15 cellular contexts compared by ENCODE assay signal in the genomic region with DNA sequence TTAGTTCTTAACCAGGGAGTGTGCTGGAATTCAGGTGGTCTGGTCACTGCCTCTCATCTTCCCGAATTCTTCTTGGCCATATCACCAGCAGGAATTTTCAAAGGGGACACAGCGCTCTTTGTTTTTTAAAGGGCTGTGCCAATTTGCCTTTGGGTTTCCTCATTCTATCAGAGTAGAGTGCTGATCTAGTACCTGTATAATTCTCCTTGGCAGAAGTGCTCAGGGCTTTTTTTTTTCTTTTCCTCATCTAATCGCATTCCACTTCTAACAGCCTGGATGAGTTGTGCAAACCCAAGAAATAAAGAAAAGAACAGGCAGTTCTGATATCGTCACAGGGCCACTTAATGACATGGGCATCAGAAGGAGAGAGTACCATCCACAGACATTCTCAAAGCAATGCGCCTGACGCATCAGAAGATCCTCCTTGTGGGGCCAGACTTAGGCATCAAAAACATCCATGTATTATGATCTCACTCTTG.
DNase-seq lines count a peak whose midpoint lies in the region; ATAC-seq and TF ChIP-seq lines count a peak whose summit lies in the region.
"Had no signal": no experiment of that assay in that cellular context is flagged by ENCODE, and none has a peak within 500 bp of the region (broad histone marks: within the 10 kb centered on the region; RNA-seq: fewer than 3 reads in every experiment).

No MANE protein-coding gene starts in this region.

- peaks cover 0 to 3% of the 10 kb centered on the region in 2 donors for H3K4me1 ChIP-seq in breast epithelium
- H3K4me1 ChIP-seq in naive thymus-derived CD4-positive, alpha-beta T cell (ENCODE audit: control insufficient read depth in 2 of 2, insufficient read depth in 2 of 2, low read length in 2 of 2): no peaks in the 10 kb centered on the region

- H3K27ac ChIP-seq in breast epithelium: peak overlapping the region; percentile 97
- no peak overlapping the region for H3K27ac ChIP-seq in naive thymus-derived CD4-positive, alpha-beta T cell (ENCODE audit: low read depth, low read length)
- H3K27ac ChIP-seq: SJCRH30, WERI-Rb-1 had no signal

- H3K27me3 Mint-ChIP-seq in activated T-cell treated with anti-CD3 and anti-CD28 coated beads, Interleukin-2, amount 50 U/mL, for 72 hours (ENCODE audit: low read depth): peaks cover 4% of the 10 kb centered on the region
- H3K27me3 Mint-ChIP-seq in activated T-cell treated with anti-CD3 and anti-CD28 coated beads, Interleukin-2, amount 50 U/mL, for 4 hours (ENCODE audit: low read depth): peaks cover 2% of the 10 kb centered on the region
- H3K27me3 Mint-ChIP-seq in mesothelial cell of epicardium (ENCODE audit: low read depth) (peaks cover 2% of the 10 kb centered on the region), nephron progenitor cell (ENCODE audit: low read depth, poor library complexity) (peaks cover 23% of the 10 kb centered on the region)
- H3K27me3 Mint-ChIP-seq in naive thymus-derived CD4-positive, alpha-beta T cell: peaks cover 0 to 12% (median 4%) of the 10 kb centered on the region in 5 donors
- peaks cover 7 to 9% of the 10 kb centered on the region in 2 donors for H3K27me3 Mint-ChIP-seq in natural killer cell treated with Interleukin-12 subunit alpha and Interleukin-12 subunit beta and Interleukin-15 and Interleukin-18, amount 100 ng/mL, for 72 hours

- TF ChIP-seq CTCF in breast epithelium (IDR thresholded peaks at IDR 0.05): no peak
- no peak for TF ChIP-seq CTCF in mesothelial cell of epicardium (IDR thresholded peaks at IDR 0.05; ENCODE audit: unreplicated experiment)
- no peak for TF ChIP-seq CTCF in nephron progenitor cell (IDR thresholded peaks at IDR 0.05)

- ATAC-seq in activated T-cell treated with anti-CD3 and anti-CD28 coated beads, Interleukin-2, amount 50 U/mL, for 72 hours (replicated peaks in 1 of 2): no peak
- no peak for ATAC-seq in activated T-cell treated with anti-CD3 and anti-CD28 coated beads, Interleukin-2, amount 50 U/mL, for 4 hours
- ATAC-seq in naive thymus-derived CD4-positive, alpha-beta T cell: no peak
- no peak for ATAC-seq in natural killer cell treated with Interleukin-12 subunit alpha and Interleukin-12 subunit beta and Interleukin-15 and Interleukin-18, amount 100 ng/mL, for 72 hours
- ATAC-seq: activated naive CD8-positive, alpha-beta T cell treated with anti-CD3 and anti-CD28 coated beads, Interleukin-2, amount 50 U/mL, for 24 hours; naive thymus-derived CD8-positive, alpha-beta T cell had no signal

- H3K36me3 ChIP-seq in breast epithelium: no peaks in the 10 kb centered on the region
- no peaks in the 10 kb centered on the region for H3K36me3 ChIP-seq in naive thymus-derived CD4-positive, alpha-beta T cell (ENCODE audit: control insufficient read depth in 2 of 3, insufficient read depth in 3 of 3, low read length in 3 of 3)
- H3K36me3 ChIP-seq: SJCRH30, WERI-Rb-1 had no signal

- CTCF ChIA-PET in naive thymus-derived CD4-positive, alpha-beta T cell (lab: Charles Lee): no interaction called here

- intact Hi-C loops in breast epithelium (cut with DNase I; ENCODE audit: low total_unique reads): no loop called here
- intact Hi-C loops in naive thymus-derived CD4-positive, alpha-beta T cell (cut with micrococcal nuclease): no loop called here

- H3K36me3 Mint-ChIP-seq in activated T-cell treated with anti-CD3 and anti-CD28 coated beads, Interleukin-2, amount 50 U/mL, for 72 hours (ENCODE audit: insufficient read depth in 2 of 2): no peaks in the 10 kb centered on the region
- H3K36me3 Mint-ChIP-seq in activated T-cell treated with anti-CD3 and anti-CD28 coated beads, Interleukin-2, amount 50 U/mL, for 4 hours (ENCODE audit: insufficient read depth): no peaks in the 10 kb centered on the region
- H3K36me3 Mint-ChIP-seq in mesothelial cell of epicardium (no peaks in the 10 kb centered on the region), nephron progenitor cell (ENCODE audit: low read depth) (no peaks in the 10 kb centered on the region)
- no peaks in the 10 kb centered on the region for H3K36me3 Mint-ChIP-seq in naive thymus-derived CD4-positive, alpha-beta T cell
- no peaks in the 10 kb centered on the region for H3K36me3 Mint-ChIP-seq in natural killer cell treated with Interleukin-12 subunit alpha and Interleukin-12 subunit beta and Interleukin-15 and Interleukin-18, amount 100 ng/mL, for 72 hours
- H3K36me3 Mint-ChIP-seq: naive thymus-derived CD8-positive, alpha-beta T cell had no signal

- H3K27ac Mint-ChIP-seq in activated T-cell treated with anti-CD3 and anti-CD28 coated beads, Interleukin-2, amount 50 U/mL, for 72 hours: peak overlapping the region; percentile 52
- H3K27ac Mint-ChIP-seq in mesothelial cell of epicardium (peak overlapping the region; percentile 11), nephron progenitor cell (no peak overlapping the region)
- no peak overlapping the region for H3K27ac Mint-ChIP-seq in naive thymus-derived CD4-positive, alpha-beta T cell
- H3K27ac Mint-ChIP-seq in natural killer cell treated with Interleukin-12 subunit alpha and Interleukin-12 subunit beta and Interleukin-15 and Interleukin-18, amount 100 ng/mL, for 72 hours: no peak overlapping the region
- H3K27ac Mint-ChIP-seq: activated naive CD8-positive, alpha-beta T cell treated with anti-CD3 and anti-CD28 coated beads, Interleukin-2, amount 50 U/mL, for 24 hours; naive thymus-derived CD8-positive, alpha-beta T cell had no signal

- no peaks in the 10 kb centered on the region for H3K9me3 ChIP-seq in breast epithelium
- no peaks in the 10 kb centered on the region for H3K9me3 ChIP-seq in naive thymus-derived CD4-positive, alpha-beta T cell (ENCODE audit: control insufficient read depth in 2 of 3, low read length in 3 of 3)
- H3K9me3 ChIP-seq: SJCRH30 had no signal

- POLR2A ChIA-PET in naive thymus-derived CD4-positive, alpha-beta T cell (lab: Charles Lee): no interaction called here

- no peaks in the 10 kb centered on the region for H3K27me3 ChIP-seq in breast epithelium
- no peaks in the 10 kb centered on the region for H3K27me3 ChIP-seq in naive thymus-derived CD4-positive, alpha-beta T cell (ENCODE audit: control insufficient read depth in 2 of 2, insufficient read depth in 2 of 2, low read length in 2 of 2)
- H3K27me3 ChIP-seq: SJCRH30 had no signal

- H3K4me1 Mint-ChIP-seq in activated T-cell treated with anti-CD3 and anti-CD28 coated beads, Interleukin-2, amount 50 U/mL, for 72 hours (ENCODE audit: low read depth): peaks cover 8% of the 10 kb centered on the region
- H3K4me1 Mint-ChIP-seq in activated T-cell treated with anti-CD3 and anti-CD28 coated beads, Interleukin-2, amount 50 U/mL, for 4 hours (ENCODE audit: low read depth): no peaks in the 10 kb centered on the region
- H3K4me1 Mint-ChIP-seq in mesothelial cell of epicardium (peaks cover 2% of the 10 kb centered on the region), nephron progenitor cell (peaks cover 30% of the 10 kb centered on the region)
- H3K4me1 Mint-ChIP-seq in naive thymus-derived CD4-positive, alpha-beta T cell: peaks cover 0 to 6% (median 0%) of the 10 kb centered on the region in 7 donors
- H3K4me1 Mint-ChIP-seq in natural killer cell treated with Interleukin-12 subunit alpha and Interleukin-12 subunit beta and Interleukin-15 and Interleukin-18, amount 100 ng/mL, for 72 hours (ENCODE audit: low read depth in 2 of 2): no peaks in the 10 kb centered on the region

- no peak for DNase-seq in activated T-cell treated with anti-CD3 and anti-CD28 coated beads, Interleukin-2, amount 50 U/mL, for 72 hours
- no peak for DNase-seq in activated T-cell treated with anti-CD3 and anti-CD28 coated beads, Interleukin-2, amount 50 U/mL, for 4 hours
- DNase-seq in breast epithelium (ENCODE audit: low spot score in 2 of 2): peak; percentile 30 to 37
- peak in 1 of 2 experiments; percentile 14 for DNase-seq in mesothelial cell of epicardium (ENCODE audit: low spot score in 2 of 2, unreplicated experiment in 2 of 2)
- no peak for DNase-seq in naive thymus-derived CD4-positive, alpha-beta T cell
- no peak for DNase-seq in natural killer cell treated with Interleukin-12 subunit alpha and Interleukin-12 subunit beta and Interleukin-15 and Interleukin-18, amount 100 ng/mL, for 72 hours (ENCODE audit: low spot score)
- no peak for DNase-seq in nephron progenitor cell
- no peak for DNase-seq in NCI-H510A (lab: John Stamatoyannopoulos, UW)
- DNase-seq: activated naive CD8-positive, alpha-beta T cell treated with anti-CD3 and anti-CD28 coated beads, Interleukin-2, amount 50 U/mL, for 24 hours; dermis blood vessel endothelial cell; NCI-H1694 treated with DMSO at 0.1 percent for 48 hours; NCI-H774; SJCRH30; WERI-Rb-1 had no signal

- no peaks in the 10 kb centered on the region for H3K9me3 Mint-ChIP-seq in activated T-cell treated with anti-CD3 and anti-CD28 coated beads, Interleukin-2, amount 50 U/mL, for 72 hours
- H3K9me3 Mint-ChIP-seq in activated T-cell treated with anti-CD3 and anti-CD28 coated beads, Interleukin-2, amount 50 U/mL, for 4 hours: no peaks in the 10 kb centered on the region
- no peaks in the 10 kb centered on the region for H3K9me3 Mint-ChIP-seq in mesothelial cell of epicardium
- H3K9me3 Mint-ChIP-seq in naive thymus-derived CD4-positive, alpha-beta T cell: peaks cover 0 to 1% (median 0%) of the 10 kb centered on the region in 11 donors
- H3K9me3 Mint-ChIP-seq in natural killer cell treated with Interleukin-12 subunit alpha and Interleukin-12 subunit beta and Interleukin-15 and Interleukin-18, amount 100 ng/mL, for 72 hours: no peaks in the 10 kb centered on the region
- no peaks in the 10 kb centered on the region for H3K9me3 Mint-ChIP-seq in nephron progenitor cell
- H3K9me3 Mint-ChIP-seq: activated naive CD8-positive, alpha-beta T cell treated with anti-CD3 and anti-CD28 coated beads, Interleukin-2, amount 50 U/mL, for 24 hours had no signal

- no peak overlapping the region for H3K4me3 Mint-ChIP-seq in activated T-cell treated with anti-CD3 and anti-CD28 coated beads, Interleukin-2, amount 50 U/mL, for 72 hours
- H3K4me3 Mint-ChIP-seq in activated T-cell treated with anti-CD3 and anti-CD28 coated beads, Interleukin-2, amount 50 U/mL, for 4 hours: no peak overlapping the region
- H3K4me3 Mint-ChIP-seq in mesothelial cell of epicardium: no peak overlapping the region
- H3K4me3 Mint-ChIP-seq in naive thymus-derived CD4-positive, alpha-beta T cell: no peak overlapping the region
- no peak overlapping the region for H3K4me3 Mint-ChIP-seq in natural killer cell treated with Interleukin-12 subunit alpha and Interleukin-12 subunit beta and Interleukin-15 and Interleukin-18, amount 100 ng/mL, for 72 hours
- H3K4me3 Mint-ChIP-seq in nephron progenitor cell: no peak overlapping the region
- H3K4me3 Mint-ChIP-seq: activated naive CD8-positive, alpha-beta T cell treated with anti-CD3 and anti-CD28 coated beads, Interleukin-2, amount 50 U/mL, for 24 hours; naive thymus-derived CD8-positive, alpha-beta T cell had no signal

- no peak overlapping the region for H3K4me3 ChIP-seq in breast epithelium
- H3K4me3 ChIP-seq in naive thymus-derived CD4-positive, alpha-beta T cell (ENCODE audit: low read length): no peak overlapping the region
- H3K4me3 ChIP-seq: SJCRH30 had no signal

- TF ChIP-seq POLR2A in breast epithelium (IDR thresholded peaks at IDR 0.05): no peak

Comparison
In these comparisons a context has a peak if more than half of its experiments do, and no peak if none do; other contexts are left out.
1. DNase-seq: peak in breast epithelium (2 of 2); none in activated T-cell treated with anti-CD3 and anti-CD28 coated beads, Interleukin-2, amount 50 U/mL, for 72 hours (0 of 2), activated T-cell treated with anti-CD3 and anti-CD28 coated beads, Interleukin-2, amount 50 U/mL, for 4 hours (single experiment), naive thymus-derived CD4-positive, alpha-beta T cell (0 of 9), natural killer cell treated with Interleukin-12 subunit alpha and Interleukin-12 subunit beta and Interleukin-15 and Interleukin-18, amount 100 ng/mL, for 72 hours (single experiment), nephron progenitor cell (single experiment) and NCI-H510A (single experiment).
2. H3K27ac Mint-ChIP-seq: peak in activated T-cell treated with anti-CD3 and anti-CD28 coated beads, Interleukin-2, amount 50 U/mL, for 72 hours (single experiment) and mesothelial cell of epicardium (single experiment); none in naive thymus-derived CD4-positive, alpha-beta T cell (0 of 9), natural killer cell treated with Interleukin-12 subunit alpha and Interleukin-12 subunit beta and Interleukin-15 and Interleukin-18, amount 100 ng/mL, for 72 hours (0 of 2) and nephron progenitor cell (single experiment).